ENCODE assay signal across 21 cellular contexts in the genomic region with DNA sequence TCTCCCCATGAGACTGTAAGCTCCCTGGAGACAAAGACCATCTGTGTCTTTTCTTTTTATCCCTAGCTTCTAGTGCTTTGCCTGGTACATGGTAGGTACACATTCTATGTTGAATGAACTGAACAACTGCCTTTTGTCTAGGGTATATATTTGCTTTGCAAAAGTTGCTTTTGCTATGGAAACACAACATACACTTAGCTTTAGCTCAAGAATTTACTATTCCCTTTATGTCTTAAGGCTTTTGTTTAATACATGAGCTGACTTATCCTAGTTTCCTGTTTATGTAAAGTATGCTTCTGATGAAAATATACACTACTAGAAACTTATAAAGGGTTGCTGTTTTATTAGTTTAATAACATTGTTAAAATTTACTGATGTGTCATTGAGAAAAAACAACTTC.
DNase-seq lines count a peak whose midpoint lies in the region; ATAC-seq, FAIRE-seq and TF ChIP-seq lines count a peak whose summit lies in the region.
"Had no signal": no experiment of that assay in that cellular context is flagged by ENCODE, and none has a peak within 500 bp of the region (broad histone marks: within the 10 kb centered on the region; RNA-seq: fewer than 3 reads in every experiment).

No MANE protein-coding gene starts in this region.

- no peak overlapping the region for H3K27ac Mint-ChIP-seq in CD4-positive, alpha-beta T cell

- no peak overlapping the region for H3K4me3 ChIP-seq in testis
- H3K4me3 ChIP-seq in effector memory CD4-positive, alpha-beta T cell (ENCODE audit: insufficient read depth, low read depth, low read length, poor library complexity, severe bottlenecking), result no peak overlapping the region
- H3K4me3 ChIP-seq: A549; BLaER1 treated with 17β-estradiol and CSF1 and Interleukin-3, amounts not matched to agents 10 nM and 100 nM; body of pancreas; coronary artery; lung; right lobe of liver had no signal

- H3K4me1 Mint-ChIP-seq in CD4-positive, alpha-beta T cell (ENCODE audit: low read depth), result no peaks in the 10 kb centered on the region

- no peak for TF ChIP-seq POLR2A in testis (IDR thresholded peaks at IDR 0.05)

- no peaks in the 10 kb centered on the region for H3K36me3 ChIP-seq in testis (ENCODE audit: low read depth, missing control alignments)
- no peaks in the 10 kb centered on the region for H3K36me3 ChIP-seq in effector memory CD4-positive, alpha-beta T cell (ENCODE audit: control insufficient read depth, insufficient read depth, low read length)
- H3K36me3 ChIP-seq: right lobe of liver had no signal

- no peaks in the 10 kb centered on the region for H3K4me1 ChIP-seq in testis
- H3K4me1 ChIP-seq in effector memory CD4-positive, alpha-beta T cell (ENCODE audit: control insufficient read depth, insufficient read depth, low read length, poor library complexity, severe bottlenecking), result no peaks in the 10 kb centered on the region
- H3K4me1 ChIP-seq: A549, body of pancreas, right lobe of liver had no signal

- no peak overlapping the region for H3K27ac ChIP-seq in testis
- H3K27ac ChIP-seq in CD4-positive, alpha-beta T cell (ENCODE audit: low read depth, low read length), result no peak overlapping the region
- no peak overlapping the region for H3K27ac ChIP-seq in effector memory CD4-positive, alpha-beta T cell (ENCODE audit: insufficient read depth, low read length, poor library complexity, severe bottlenecking)
- H3K27ac ChIP-seq: body of pancreas, coronary artery, right lobe of liver, VCaP had no signal

- TF ChIP-seq CTCF in testis (IDR thresholded peaks at IDR 0.05), result no peak
- TF ChIP-seq CTCF in CD4-positive, alpha-beta T cell (IDR thresholded peaks at IDR 0.05), result no peak

- H3K4me3 Mint-ChIP-seq in CD4-positive, alpha-beta T cell, result no peak overlapping the region

- intact Hi-C loops in testis (cut with DNase I; ENCODE audit: low total_unique reads), result no loop called here
- intact Hi-C loops in CD4-positive, alpha-beta T cell (cut with DNase I, micrococcal nuclease), result no loop called here

- peak; percentile 8 to 16 for DNase-seq in NCI-H2081 (lab: John Stamatoyannopoulos, UW)
- no peak for DNase-seq in NCI-H2081 treated with DMSO at 0.1 percent for 48 hours (lab: John Stamatoyannopoulos, UW)
- peak; percentile 97 for DNase-seq in NCI-H69 (lab: John Stamatoyannopoulos, UW)
- DNase-seq in testis, result no peak
- no peak for DNase-seq in CD4-positive, alpha-beta T cell
- no peak for DNase-seq in NOMO-1 (lab: John Stamatoyannopoulos, UW; ENCODE audit: unreplicated experiment in 2 of 2)
- no peak for DNase-seq in effector memory CD4-positive, alpha-beta T cell
- DNase-seq: activated CD8-positive, alpha-beta memory T cell treated with anti-CD3 and anti-CD28 coated beads, Interleukin-2, amount 50 U/mL, for 48 hours; hippocampal formation; NCI-H1417; NCI-H226; right lobe of liver; T-helper 2 cell had no signal

- no peaks in the 10 kb centered on the region for H3K36me3 Mint-ChIP-seq in CD4-positive, alpha-beta T cell (ENCODE audit: low read depth)

- ATAC-seq in CD4-positive, alpha-beta T cell (ENCODE audit: poor library complexity), result no peak
- ATAC-seq: A549, body of pancreas, right lobe of liver had no signal

- POLR2A ChIA-PET in CD4-positive, alpha-beta T cell (lab: Charles Lee), result no interaction called here

- H3K9me3 Mint-ChIP-seq in CD4-positive, alpha-beta T cell, result peaks cover 2% of the 10 kb centered on the region

- H3K9me3 ChIP-seq in testis, result no peaks in the 10 kb centered on the region
- H3K9me3 ChIP-seq in CD4-positive, alpha-beta T cell (ENCODE audit: control insufficient read depth, low read length), result no peaks in the 10 kb centered on the region
- H3K9me3 ChIP-seq in effector memory CD4-positive, alpha-beta T cell (ENCODE audit: control insufficient read depth, low read length), result no peaks in the 10 kb centered on the region
- H3K9me3 ChIP-seq: body of pancreas, right lobe of liver had no signal

- H3K27me3 ChIP-seq in testis, result no peaks in the 10 kb centered on the region
- no peaks in the 10 kb centered on the region for H3K27me3 ChIP-seq in CD4-positive, alpha-beta T cell (ENCODE audit: control insufficient read depth, insufficient read depth, low read length)
- no peaks in the 10 kb centered on the region for H3K27me3 ChIP-seq in effector memory CD4-positive, alpha-beta T cell (replicated peaks; ENCODE audit: control insufficient read depth, insufficient read depth, low read length, poor library complexity, severe bottlenecking)
- H3K27me3 ChIP-seq: BLaER1 treated with 17β-estradiol and CSF1 and Interleukin-3, amounts not matched to agents 10 nM and 100 nM; body of pancreas; right lobe of liver had no signal

- H3K27me3 Mint-ChIP-seq in CD4-positive, alpha-beta T cell, result no peaks in the 10 kb centered on the region

- peak; percentile 12 for FAIRE-seq in endometrium (lab: Jason Lieb, UNC)
- FAIRE-seq: A549, islet of Langerhans had no signal

- CTCF ChIA-PET in CD4-positive, alpha-beta T cell (lab: Charles Lee), result no interaction called here

Comparison
In these comparisons a context has a peak if more than half of its experiments do, and no peak if none do; other contexts are left out.
1. DNase-seq: peak in NCI-H2081 (2 of 2) and NCI-H69 (single experiment); none in NCI-H2081 treated with DMSO at 0.1 percent for 48 hours (single experiment), testis (single experiment), CD4-positive, alpha-beta T cell (0 of 10), NOMO-1 (0 of 2) and effector memory CD4-positive, alpha-beta T cell (0 of 3).